In genomic region chr5:150758210-150758533, GRCh38 we compare ENCODE assay signal across 8 cellular contexts. TPM values are rescaled to one million over a fixed set of nuclear protein-coding genes. Genes with fewer than 3 reads are reported as not detected.
DNase-seq lines count a peak whose midpoint lies in the region; ATAC-seq and TF ChIP-seq lines count a peak whose summit lies in the region.

No MANE protein-coding gene starts in this region.

- no peak for DNase-seq in BJ (ENCODE audit: low read depth)
- no peak for DNase-seq in LNCaP clone FGC (ENCODE audit: low read depth)
- no peak for DNase-seq in esophagus muscularis mucosa (ENCODE audit: extremely low spot score)
- no peak for DNase-seq in prostate gland (ENCODE audit: low spot score)
- DNase-seq in AG08396 (ENCODE audit: low spot score) = no peak
- no peak for DNase-seq in NCI-H2081 (lab: John Stamatoyannopoulos, UW)
- DNase-seq in anterior cingulate cortex (lab: John Stamatoyannopoulos, UW) = no peak

- H3K4me3 ChIP-seq in BJ (ENCODE audit: low read depth, low read length) (peak overlapping the region; percentile 65), LNCaP clone FGC (ENCODE audit: low read depth, low read length) (peak overlapping the region; percentile 74), esophagus muscularis mucosa (peak overlapping the region; percentile 62 to 91 (median 70)), prostate gland (peak overlapping the region; percentile 63 to 76)

- TF ChIP-seq CTCF in BJ (IDR thresholded peaks at IDR 0.05; ENCODE audit: insufficient read depth, low read depth, low read length) (no peak), LNCaP clone FGC (IDR thresholded peaks at IDR 0.05; ENCODE audit: control insufficient read depth, extremely low read depth, insufficient read depth) (no peak), esophagus muscularis mucosa (IDR thresholded peaks at IDR 0.05) (no peak), prostate gland (IDR thresholded peaks at IDR 0.05) (no peak)

- POLR2A ChIA-PET in BJ (lab: Charles Lee) = interaction anchor here (1.0 to 2.0 kb wide), 3 partner anchors 8 to 58 kb away, joined by 3 to 9 read pairs (median 3); partner anchors contain the start of gene RBM22

- H3K36me3 ChIP-seq in BJ (ENCODE audit: control insufficient read depth, insufficient read depth, low read length) = 0 out of 2 replicates have a peak, but pooled peaks cover 1% of the 10 kb centered on the region
- H3K36me3 ChIP-seq in esophagus muscularis mucosa = peaks cover 20 to 31% (median 31%) of the 10 kb centered on the region in 4 donors
- H3K36me3 ChIP-seq in prostate gland = no peaks in the 10 kb centered on the region

- intact Hi-C loops in esophagus muscularis mucosa (cut with DNase I) (loop anchor here (5.0 kb wide), 1 partner anchor 56 kb away; the partner anchor contains the start of gene RBM22), prostate gland (cut with DNase I) (loop anchor here (2.0 kb wide), 1 partner anchor 21 kb away; the partner anchor contains the start of gene SMIM3)

- CTCF ChIA-PET in BJ (lab: Yijun Ruan, JAX) = interaction anchor here (0.8 to 2.1 kb wide), 2 partner anchors 20 to 43 kb away, joined by 3 to 13 read pairs; partner anchors contain the start of gene SMIM3

- no peak for TF ChIP-seq EP300 in esophagus muscularis mucosa (IDR thresholded peaks at IDR 0.05)

- TF ChIP-seq POLR2A in esophagus muscularis mucosa (IDR thresholded peaks at IDR 0.05; ENCODE audit: low read depth) (peak; percentile 9), prostate gland (IDR thresholded peaks at IDR 0.05) (no peak)

- WGBS in esophagus muscularis mucosa = 2% methylated on average over 11 of the region's 11 CpGs
- WGBS in prostate gland = under 1% methylated on average over 11 of the region's 11 CpGs

- H3K27me3 ChIP-seq in BJ (ENCODE audit: control insufficient read depth, insufficient read depth, low read length) = no peaks in the 10 kb centered on the region
- H3K27me3 ChIP-seq in esophagus muscularis mucosa = no peaks in the 10 kb centered on the region
- no peaks in the 10 kb centered on the region for H3K27me3 ChIP-seq in prostate gland (replicated peaks; ENCODE audit: insufficient read depth)

- H3K9me3 ChIP-seq in esophagus muscularis mucosa (no peaks in the 10 kb centered on the region), prostate gland (no peaks in the 10 kb centered on the region)

- ATAC-seq in GM21717 (IDR thresholded peaks at IDR 0.05; ENCODE audit: unreplicated experiment) = peak; percentile 21

- H3K4me1 ChIP-seq in esophagus muscularis mucosa = peaks cover 29 to 46% (median 38%) of the 10 kb centered on the region in 4 donors
- H3K4me1 ChIP-seq in prostate gland (replicated peaks) = peaks cover 10% of the 10 kb centered on the region

- H3K27ac ChIP-seq in esophagus muscularis mucosa (replicated peaks in 1 of 4) (peak overlapping the region; percentile 91 to 96 (median 94)), prostate gland (peak overlapping the region; percentile 98)

RNA-seq across cellular contexts. Expression of gene DCTN4, which starts 0.6 kb away (rescaled TPM):
- polyA plus RNA-seq in BJ (2011; rRNA removed) = 50.2 and 54.8 TPM in 2 replicates
- polyA minus RNA-seq in BJ (2011; rRNA and poly(A)+ RNA removed) = 53.1 and 55.1 TPM in 2 replicates
- total RNA-seq in esophagus muscularis mucosa (10 to 100 TPM; 48.5 to 59.7 (median 49.3) TPM), prostate gland (10 to 100 TPM; 68.4 to 87.1 TPM)

RNA-seq across cellular contexts. Expression of gene SMIM3, which starts 20.4 kb away (rescaled TPM):
- polyA plus RNA-seq in BJ (2011; rRNA removed) = 43.7 and 45.0 TPM in 2 replicates
- 11.0 and 12.7 TPM in 2 replicates for polyA minus RNA-seq in BJ (2011; rRNA and poly(A)+ RNA removed)
- total RNA-seq in esophagus muscularis mucosa = 10 to 100 TPM; 39.9 to 48.4 (median 44.4) TPM
- 10 to 100 TPM; 21.2 to 26.5 TPM for total RNA-seq in prostate gland

RNA-seq across cellular contexts. Expression of gene RBM22, which starts 57.3 kb away (rescaled TPM):
- polyA plus RNA-seq in BJ (2011; rRNA removed) = 31.4 and 45.2 TPM in 2 replicates
- 12.7 and 21.5 TPM in 2 replicates for polyA minus RNA-seq in BJ (2011; rRNA and poly(A)+ RNA removed)
- total RNA-seq in esophagus muscularis mucosa = 10 to 100 TPM; 20.8 to 31.3 (median 22.7) TPM
- total RNA-seq in prostate gland = 10 to 100 TPM; 33.6 to 40.3 TPM
